Comparison of ENCODE assay signal across 8 cellular contexts in the genomic region with DNA sequence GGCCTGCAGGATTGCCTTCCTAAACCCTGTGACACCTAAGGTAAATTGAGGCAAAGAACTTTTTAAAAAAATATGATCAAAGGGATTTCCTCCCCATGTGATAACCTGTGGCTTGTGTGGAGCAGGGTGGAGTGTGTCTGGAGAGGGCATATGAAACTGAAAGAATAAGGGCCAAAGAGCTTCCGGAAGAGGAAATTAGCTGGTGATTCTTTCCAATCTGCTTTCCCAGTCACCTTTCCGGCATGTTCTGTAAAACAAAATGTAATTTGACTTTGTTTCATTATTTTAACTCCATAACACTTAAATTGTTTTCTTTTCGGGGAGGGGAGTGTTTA. TPM values are rescaled to one million over a fixed set of nuclear protein-coding genes. Genes with fewer than 3 reads are reported as not detected.
DNase-seq lines count a peak whose midpoint lies in the region; ATAC-seq and TF ChIP-seq lines count a peak whose summit lies in the region.

No MANE protein-coding gene starts in this region.

- H3K4me1 Mint-ChIP-seq in MCF 10A (ENCODE audit: insufficient read depth, unreplicated experiment) = no peaks in the 10 kb centered on the region
- H3K4me1 Mint-ChIP-seq in stimulated activated naive CD8-positive, alpha-beta T cell treated with anti-CD3 and anti-CD28 coated beads, Interleukin-15, amount 100 ng/mL, for 72 hours = peaks cover 18% of the 10 kb centered on the region

- POLR2A ChIA-PET in MCF 10A (lab: Yijun Ruan, JAX) = interaction anchor here (0.6 to 3.5 kb wide), 7 partner anchors 20 to 170 kb away, joined by 3 to 40 read pairs (median 3); partner anchors contain the start of gene STAG2

- peak overlapping the region; percentile 73 for H3K4me3 Mint-ChIP-seq in MCF 10A (ENCODE audit: unreplicated experiment)
- H3K4me3 Mint-ChIP-seq in stimulated activated naive CD8-positive, alpha-beta T cell treated with anti-CD3 and anti-CD28 coated beads, Interleukin-15, amount 100 ng/mL, for 72 hours = peak overlapping the region; percentile 87 to 95

- peak overlapping the region; percentile 77 for H3K4me3 ChIP-seq in BE2C (ENCODE audit: low read depth, low read length)

- no peaks in the 10 kb centered on the region for H3K27me3 Mint-ChIP-seq in MCF 10A (ENCODE audit: insufficient read depth, unreplicated experiment)
- H3K27me3 Mint-ChIP-seq in stimulated activated naive CD8-positive, alpha-beta T cell treated with anti-CD3 and anti-CD28 coated beads, Interleukin-15, amount 100 ng/mL, for 72 hours = no peaks in the 10 kb centered on the region

- intact Hi-C loops in MCF 10A (cut with micrococcal nuclease) = loop anchor here (1.0 kb wide), 1 partner anchor 100 kb away; no protein-coding TSS in a partner anchor

- H3K9me3 Mint-ChIP-seq in MCF 10A (ENCODE audit: unreplicated experiment) = no peaks in the 10 kb centered on the region
- no peaks in the 10 kb centered on the region for H3K9me3 Mint-ChIP-seq in stimulated activated naive CD8-positive, alpha-beta T cell treated with anti-CD3 and anti-CD28 coated beads, Interleukin-15, amount 100 ng/mL, for 72 hours

- ATAC-seq in GM18511 (IDR thresholded peaks at IDR 0.05; ENCODE audit: unreplicated experiment) (peak; percentile 59), HG02970 (IDR thresholded peaks at IDR 0.05; ENCODE audit: low FRiP score, unreplicated experiment) (peak; percentile 29)
- peak; percentile 60 for ATAC-seq in stimulated activated naive CD8-positive, alpha-beta T cell treated with anti-CD3 and anti-CD28 coated beads, Interleukin-15, amount 100 ng/mL, for 72 hours

- no TSS peak for BruUV-seq in MCF 10A (replicated peaks; lab: Mats Ljungman, UMichigan)

- CTCF ChIA-PET in MCF 10A (lab: Yijun Ruan, JAX) = interaction anchor here (0.7 to 1.1 kb wide), 3 partner anchors 27 to 113 kb away, joined by 3 read pairs; no protein-coding TSS in a partner anchor

- H3K36me3 Mint-ChIP-seq in MCF 10A (ENCODE audit: insufficient read depth, unreplicated experiment) = no peaks in the 10 kb centered on the region

- no peak for DNase-seq in BE2C
- DNase-seq in NCI-H774 (lab: John Stamatoyannopoulos, UW) = peak; percentile 48
- no peak for DNase-seq in MCF 10A (ENCODE audit: unreplicated experiment)
- peak; percentile 19 for DNase-seq in kidney glomerular epithelial cell (lab: John Stamatoyannopoulos, UW)
- DNase-seq in stimulated activated naive CD8-positive, alpha-beta T cell treated with anti-CD3 and anti-CD28 coated beads, Interleukin-15, amount 100 ng/mL, for 72 hours = no peak
- no peak for DNase-seq in stimulated activated CD4-positive, alpha-beta T cell treated with anti-CD3 and anti-CD28 coated beads, Interleukin-4, amount 100 ng/mL, for 1 hour

- H3K4me1 ChIP-seq in BE2C = peaks cover 3% of the 10 kb centered on the region; the same call in 1 of the 2 replicates

- TF ChIP-seq CTCF in BE2C (IDR thresholded peaks at IDR 0.05; ENCODE audit: low read depth, low read length) = no peak
- no peak for TF ChIP-seq CTCF in MCF 10A (IDR thresholded peaks at IDR 0.05; ENCODE audit: unreplicated experiment)

- no peaks in the 10 kb centered on the region for H3K9me3 ChIP-seq in BE2C

- peak overlapping the region; percentile 73 for H3K27ac Mint-ChIP-seq in MCF 10A (ENCODE audit: low read depth, unreplicated experiment)
- H3K27ac Mint-ChIP-seq in stimulated activated naive CD8-positive, alpha-beta T cell treated with anti-CD3 and anti-CD28 coated beads, Interleukin-15, amount 100 ng/mL, for 72 hours = peak overlapping the region; percentile 92 to 97

- no peaks in the 10 kb centered on the region for H3K36me3 ChIP-seq in BE2C

- no peaks in the 10 kb centered on the region for H3K27me3 ChIP-seq in BE2C

RNA-seq across cellular contexts. Expression of gene XIAP, which starts 0.6 kb away (rescaled TPM):
- 13.3 TPM for polyA plus RNA-seq in BE2C (2012; ENCODE audit: insufficient read depth, insufficient read length, low read depth)
- 62.1 and 62.9 TPM in 2 replicates for total RNA-seq in MCF 10A (2022)

Comparison
In these comparisons a context has a peak if more than half of its experiments do, and no peak if none do; other contexts are left out.
1. DNase-seq: peak in NCI-H774 (single experiment) and kidney glomerular epithelial cell (single experiment); none in BE2C (single experiment), MCF 10A (single experiment), stimulated activated naive CD8-positive, alpha-beta T cell treated with anti-CD3 and anti-CD28 coated beads, Interleukin-15, amount 100 ng/mL, for 72 hours (0 of 2) and stimulated activated CD4-positive, alpha-beta T cell treated with anti-CD3 and anti-CD28 coated beads, Interleukin-4, amount 100 ng/mL, for 1 hour (single experiment).
2. Peak in every context shown above with its lines, with median percentiles within 50 percentile points of each other: ATAC-seq.